ENCODE assay signal across 11 cellular contexts in the genomic region with DNA sequence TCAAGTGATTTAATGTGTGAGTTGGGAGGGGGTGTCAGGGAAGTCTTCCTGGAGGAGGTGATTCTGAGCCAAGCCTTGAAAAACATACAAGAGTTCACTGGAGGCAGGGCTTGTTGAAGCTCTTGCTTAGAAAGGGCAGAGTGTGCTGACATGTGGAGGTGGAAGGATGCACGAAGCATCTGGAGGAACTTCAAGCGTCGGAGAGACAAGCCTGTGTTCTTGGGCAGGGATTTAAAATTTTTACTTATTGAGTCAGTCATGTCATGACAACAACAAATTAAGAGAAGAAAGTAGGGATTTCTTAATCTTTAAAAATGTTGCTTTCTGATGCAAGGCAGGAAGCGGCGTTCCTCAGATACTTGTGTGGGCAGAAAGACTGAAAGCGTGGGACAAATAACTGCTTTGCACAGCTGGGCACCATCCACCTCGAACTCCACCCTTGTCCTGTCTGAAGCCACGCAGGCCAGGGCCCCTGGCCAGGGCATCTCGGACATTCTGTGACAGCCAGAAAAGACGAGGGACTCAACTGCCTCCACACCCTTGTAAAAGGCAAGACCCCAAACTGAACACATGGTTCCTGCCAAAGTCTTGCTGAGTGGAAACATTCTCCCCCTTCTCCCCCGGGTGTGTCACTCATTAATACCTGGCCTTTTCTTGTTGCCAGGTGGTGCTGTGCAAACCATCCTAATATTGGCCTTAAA. TPM values are rescaled to one million over a fixed set of nuclear protein-coding genes. Genes with fewer than 3 reads are reported as not detected.
DNase-seq lines count a peak whose midpoint lies in the region; ATAC-seq and TF ChIP-seq lines count a peak whose summit lies in the region.
"Had no signal": no experiment of that assay in that cellular context is flagged by ENCODE, and none has a peak within 500 bp of the region (broad histone marks: within the 10 kb centered on the region; RNA-seq: fewer than 3 reads in every experiment).

No MANE protein-coding gene starts in this region.

- H3K36me3 ChIP-seq in hepatocyte (replicated peaks; ENCODE audit: insufficient read depth, low read depth): no peaks in the 10 kb centered on the region
- H3K36me3 ChIP-seq in suprapubic skin: no peaks in the 10 kb centered on the region

- H3K4me2 ChIP-seq in hepatocyte: no peak overlapping the region

- no peaks in the 10 kb centered on the region for H4K20me1 ChIP-seq in hepatocyte (ENCODE audit: insufficient read depth, poor library complexity, severe bottlenecking)

- TF ChIP-seq POLR2A in suprapubic skin (IDR thresholded peaks at IDR 0.05): no peak

- intact Hi-C loops in MCF 10A (cut with micrococcal nuclease): loop anchor here (2.0 kb wide), 1 partner anchor 29 kb away; no protein-coding TSS in a partner anchor

- ATAC-seq in GM19351 (IDR thresholded peaks at IDR 0.05; ENCODE audit: unreplicated experiment): no peak
- ATAC-seq in GM19463 (IDR thresholded peaks at IDR 0.05; ENCODE audit: unreplicated experiment): no peak
- ATAC-seq: natural killer cell treated with Interleukin-12 subunit alpha and Interleukin-12 subunit beta and Interleukin-15 and Interleukin-18, amount 100 ng/mL, for 72 hours had no signal

- peaks cover 32% of the 10 kb centered on the region for H3K4me1 Mint-ChIP-seq in MCF 10A (ENCODE audit: insufficient read depth, unreplicated experiment)

- DNase-seq in GM04504 (ENCODE audit: low read depth): peak; percentile 93
- DNase-seq in MCF 10A (ENCODE audit: unreplicated experiment): peak; percentile 75
- peak; percentile 67 for DNase-seq in hepatocyte (ENCODE audit: low spot score)
- peak; percentile 80 to 92 for DNase-seq in suprapubic skin (ENCODE audit: low spot score in 2 of 2)
- DNase-seq in GM13976 (ENCODE audit: low spot score): no peak
- DNase-seq in retina: no peak
- DNase-seq: activated CD4-positive, alpha-beta T cell treated with anti-CD3 and anti-CD28 coated beads for 48 hours; NCI-H1417 treated with DMSO at 0.1 percent for 48 hours had no signal

- no peak overlapping the region for H2AFZ ChIP-seq in hepatocyte

- H3K36me3 Mint-ChIP-seq in MCF 10A (ENCODE audit: insufficient read depth, unreplicated experiment): no peaks in the 10 kb centered on the region
- H3K36me3 Mint-ChIP-seq: natural killer cell treated with Interleukin-12 subunit alpha and Interleukin-12 subunit beta and Interleukin-15 and Interleukin-18, amount 100 ng/mL, for 72 hours had no signal

- peaks cover 15% of the 10 kb centered on the region for H3K4me1 ChIP-seq in hepatocyte (ENCODE audit: insufficient read depth)
- peaks cover 23% of the 10 kb centered on the region for H3K4me1 ChIP-seq in suprapubic skin

- WGBS in hepatocyte (ENCODE audit: low lambda C conversion rate, missing lambda C conversion rate): 69% methylated on average over 11 of the region's 11 CpGs
- 38% methylated on average over 11 of the region's 11 CpGs for WGBS in suprapubic skin

- CTCF ChIA-PET in MCF 10A (lab: Yijun Ruan, JAX): interaction anchor here (2.0 kb wide), 1 partner anchor 77 kb away, joined by 7 read pairs; no protein-coding TSS in a partner anchor

- no peaks in the 10 kb centered on the region for H3K27me3 Mint-ChIP-seq in MCF 10A (ENCODE audit: insufficient read depth, unreplicated experiment)

- H3K27ac Mint-ChIP-seq in MCF 10A (ENCODE audit: low read depth, unreplicated experiment): peak overlapping the region; percentile 92
- H3K27ac Mint-ChIP-seq: natural killer cell treated with Interleukin-12 subunit alpha and Interleukin-12 subunit beta and Interleukin-15 and Interleukin-18, amount 100 ng/mL, for 72 hours had no signal

- H3K9me3 ChIP-seq in hepatocyte (ENCODE audit: low read depth) (no peaks in the 10 kb centered on the region), suprapubic skin (no peaks in the 10 kb centered on the region)

- peak overlapping the region; percentile 49 for H3K4me3 Mint-ChIP-seq in MCF 10A (ENCODE audit: unreplicated experiment)
- H3K4me3 Mint-ChIP-seq: natural killer cell treated with Interleukin-12 subunit alpha and Interleukin-12 subunit beta and Interleukin-15 and Interleukin-18, amount 100 ng/mL, for 72 hours had no signal

- in situ Hi-C loops in GM13976 (cut with MboI; ENCODE audit: low sequenced_read_pairs, unreplicated experiment): no loop called here

- no peaks in the 10 kb centered on the region for H3K9me3 Mint-ChIP-seq in MCF 10A (ENCODE audit: unreplicated experiment)
- H3K9me3 Mint-ChIP-seq: natural killer cell treated with Interleukin-12 subunit alpha and Interleukin-12 subunit beta and Interleukin-15 and Interleukin-18, amount 100 ng/mL, for 72 hours had no signal

- no peaks in the 10 kb centered on the region for H3K79me2 ChIP-seq in hepatocyte

- POLR2A ChIA-PET in MCF 10A (lab: Yijun Ruan, JAX): interaction anchor here (0.6 kb wide), 1 partner anchor 1679 kb away, joined by 3 read pairs; no protein-coding TSS in a partner anchor

- TF ChIP-seq EP300 in suprapubic skin (IDR thresholded peaks at IDR 0.05): no peak

- TF ChIP-seq CTCF in MCF 10A (IDR thresholded peaks at IDR 0.05; ENCODE audit: unreplicated experiment): no peak
- TF ChIP-seq CTCF in hepatocyte (IDR thresholded peaks at IDR 0.05; ENCODE audit: poor library complexity): no peak
- no peak for TF ChIP-seq CTCF in suprapubic skin (IDR thresholded peaks at IDR 0.05)
- TF ChIP-seq CTCF in GM13976 (IDR thresholded peaks at IDR 0.05; ENCODE audit: borderline replicate concordance, control extremely low read depth, extremely low read depth, insufficient read depth, missing control alignments): no peak

- H3K27ac ChIP-seq in hepatocyte: peak overlapping the region; percentile 86
- H3K27ac ChIP-seq in suprapubic skin: peak overlapping the region; percentile 76

- H3K27me3 ChIP-seq in hepatocyte (no peaks in the 10 kb centered on the region), suprapubic skin (no peaks in the 10 kb centered on the region)

- BruUV-seq in MCF 10A (replicated peaks; lab: Mats Ljungman, UMichigan): no TSS peak

- no peaks in the 10 kb centered on the region for H3K9me2 ChIP-seq in hepatocyte (replicated peaks; ENCODE audit: insufficient read depth)

- no peak overlapping the region for H3K4me3 ChIP-seq in hepatocyte
- no peak overlapping the region for H3K4me3 ChIP-seq in suprapubic skin

RNA-seq across cellular contexts. Expression of gene IL16, which starts 6.9 kb away (rescaled TPM):
- 0.72 and 0.81 TPM in 2 replicates for total RNA-seq in MCF 10A (2022)
- 1.1 and 3.3 TPM in 2 replicates for total RNA-seq in hepatocyte
- polyA plus RNA-seq in hepatocyte: 0.92 and 2.4 TPM in 2 replicates
- 10 to 100 TPM in 2 of 4 donors, 1 to 10 TPM in 2; 8.2 to 19.9 (median 13.7) TPM for total RNA-seq in suprapubic skin

RNA-seq across cellular contexts. Expression of gene CFAP161, which starts 55.7 kb away (rescaled TPM):
- total RNA-seq in MCF 10A (2022) (not detected in 2 replicates), hepatocyte (0.32 TPM in 1 of 2 replicates, not detected in the other), suprapubic skin (1 to 10 TPM in 1 of 4 donors, not detected in 3; 2.3 TPM)
- polyA plus RNA-seq in hepatocyte: 0.81 TPM in 1 of 2 replicates, not detected in the other
- total RNA-seq: natural killer cell treated with Interleukin-12 subunit alpha and Interleukin-12 subunit beta and Interleukin-15 and Interleukin-18, amount 100 ng/mL, for 72 hours had no signal

Comparison
In these comparisons a context has a peak if more than half of its experiments do, and no peak if none do; other contexts are left out.
1. DNase-seq: peak in GM04504 (single experiment), MCF 10A (single experiment), hepatocyte (single experiment) and suprapubic skin (2 of 2); none in GM13976 (single experiment) and retina (single experiment).